Comparison of ENCODE assay signal across 24 cellular contexts in the genomic region with DNA sequence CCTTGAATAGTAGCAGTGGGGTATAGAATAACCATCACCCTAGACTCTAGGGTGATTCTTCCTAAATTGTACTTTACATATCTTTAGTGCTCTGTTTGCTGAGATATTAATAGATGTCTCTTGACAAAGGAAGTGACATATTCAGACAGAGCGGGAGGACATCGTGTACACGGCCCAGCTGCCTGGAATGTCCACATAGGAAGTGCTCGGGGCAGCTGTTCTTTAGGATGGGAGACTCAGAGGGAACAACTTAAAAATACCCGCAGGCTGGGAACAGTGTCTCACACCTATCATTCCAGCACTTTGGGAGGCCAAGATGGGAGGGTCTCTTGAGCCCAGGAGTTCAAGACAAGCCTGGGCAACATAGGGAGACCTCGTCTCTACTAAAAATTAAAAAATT.
DNase-seq lines count a peak whose midpoint lies in the region; ATAC-seq, FAIRE-seq and TF ChIP-seq lines count a peak whose summit lies in the region.
"Had no signal": no experiment of that assay in that cellular context is flagged by ENCODE, and none has a peak within 500 bp of the region (broad histone marks: within the 10 kb centered on the region; RNA-seq: fewer than 3 reads in every experiment).

No MANE protein-coding gene starts in this region.

- H3K79me2 ChIP-seq in DND-41 (ENCODE audit: insufficient read depth, low read length), result peaks cover 95% of the 10 kb centered on the region
- H3K79me2 ChIP-seq: hepatocyte had no signal

- CTCF ChIA-PET in activated CD8-positive, alpha-beta memory T cell treated with anti-CD3 and anti-CD28 coated beads, Interleukin-2, amount 10 ng/mL, durations not matched to agents 7 days and 5 days (lab: Charles Lee), result no interaction called here

- no peak overlapping the region for H3K4me2 ChIP-seq in DND-41 (ENCODE audit: insufficient read depth, low read length)
- H3K4me2 ChIP-seq: hepatocyte had no signal

- no peaks in the 10 kb centered on the region for H3K27me3 Mint-ChIP-seq in activated CD8-positive, alpha-beta memory T cell treated with anti-CD3 and anti-CD28 coated beads, Interleukin-2, amount 10 ng/mL, durations not matched to agents 7 days and 5 days
- H3K27me3 Mint-ChIP-seq: activated B cell treated with CpG ODN at 0.5 μM for 24 hours; activated CD8-positive, alpha-beta T cell treated with anti-CD3 and anti-CD28 coated beads for 36 hours; activated naive CD8-positive, alpha-beta T cell; CD8-positive, alpha-beta memory T cell had no signal

- FAIRE-seq in RCC 7860 (lab: Jason Lieb, UNC), result no peak
- FAIRE-seq: colon, endometrium, keratinocyte had no signal

- no peak for TF ChIP-seq CTCF in DND-41 (IDR thresholded peaks at IDR 0.05; ENCODE audit: borderline replicate concordance, extremely low read depth, low read length, poor library complexity, severe bottlenecking)
- no peak for TF ChIP-seq CTCF in uterus (IDR thresholded peaks at IDR 0.05)

- H3K9me3 Mint-ChIP-seq in activated CD8-positive, alpha-beta memory T cell treated with anti-CD3 and anti-CD28 coated beads, Interleukin-2, amount 10 ng/mL, durations not matched to agents 7 days and 5 days (ENCODE audit: low read depth), result peaks cover 3% of the 10 kb centered on the region

- no peak for TF ChIP-seq POLR2A in uterus (IDR thresholded peaks at IDR 0.05)

- H3K27ac Mint-ChIP-seq in activated CD8-positive, alpha-beta memory T cell treated with anti-CD3 and anti-CD28 coated beads, Interleukin-2, amount 10 ng/mL, durations not matched to agents 7 days and 5 days, result no peak overlapping the region
- H3K27ac Mint-ChIP-seq: activated B cell treated with CpG ODN at 0.5 μM for 24 hours; activated CD8-positive, alpha-beta T cell treated with anti-CD3 and anti-CD28 coated beads for 36 hours; activated naive CD8-positive, alpha-beta T cell had no signal

- H4K20me1 ChIP-seq in DND-41 (ENCODE audit: insufficient read depth, low read length), result peaks cover 52% of the 10 kb centered on the region

- no peaks in the 10 kb centered on the region for H3K9me3 ChIP-seq in DND-41 (ENCODE audit: insufficient read depth, low read length, severe bottlenecking)
- H3K9me3 ChIP-seq in uterus, result no peaks in the 10 kb centered on the region
- H3K9me3 ChIP-seq: body of pancreas had no signal

- H3K4me3 ChIP-seq in DND-41 (ENCODE audit: low read depth in 1 of 2, low read length in 2 of 2) (no peak overlapping the region), uterus (no peak overlapping the region)
- H3K4me3 ChIP-seq: body of pancreas, hepatocyte, SK-N-MC had no signal

- no peak overlapping the region for H2AFZ ChIP-seq in DND-41 (ENCODE audit: low read depth, low read length)
- H2AFZ ChIP-seq: hepatocyte had no signal

- H3K4me1 ChIP-seq in DND-41 (ENCODE audit: insufficient read depth, low read length), result no peaks in the 10 kb centered on the region
- H3K4me1 ChIP-seq in uterus, result no peaks in the 10 kb centered on the region
- H3K4me1 ChIP-seq: body of pancreas had no signal

- H3K27ac ChIP-seq in DND-41 (ENCODE audit: low read length), result 0 out of 2 replicates have a peak overlapping the region, but pooled peaks have one; percentile 16
- H3K27ac ChIP-seq in uterus, result no peak overlapping the region
- H3K27ac ChIP-seq: hepatocyte, SK-N-MC had no signal

- no peaks in the 10 kb centered on the region for H3K27me3 ChIP-seq in DND-41 (ENCODE audit: insufficient read depth, low read length, poor library complexity)
- no peaks in the 10 kb centered on the region for H3K27me3 ChIP-seq in uterus
- H3K27me3 ChIP-seq: body of pancreas, hepatocyte had no signal

- H3K4me1 Mint-ChIP-seq in activated CD8-positive, alpha-beta memory T cell treated with anti-CD3 and anti-CD28 coated beads, Interleukin-2, amount 10 ng/mL, durations not matched to agents 7 days and 5 days, result no peaks in the 10 kb centered on the region

- no peak for DNase-seq in DND-41
- DNase-seq in Right ventricle myocardium superior, result peak; percentile 79
- peak; percentile 81 for DNase-seq in mesenteric fat pad (ENCODE audit: low spot score)
- DNase-seq in superior temporal gyrus (ENCODE audit: extremely low spot score), result peak; percentile 15
- no peak for DNase-seq in uterus
- DNase-seq in RCC 7860 (ENCODE audit: low spot score), result no peak
- DNase-seq in activated CD8-positive, alpha-beta memory T cell treated with anti-CD3 and anti-CD28 coated beads, Interleukin-2, amount 10 ng/mL, durations not matched to agents 7 days and 5 days, result no peak
- DNase-seq: activated B cell treated with CpG ODN at 0.5 μM for 24 hours; activated CD8-positive, alpha-beta T cell treated with anti-CD3 and anti-CD28 coated beads for 36 hours; activated T-cell treated with anti-CD3 and anti-CD28 coated beads, Interleukin-2, amount 50 U/mL, for 48 hours; CD8-positive, alpha-beta memory T cell; NCI-H1417 treated with DMSO at 0.1 percent for 48 hours; NCI-H2171; NCI-H774; stimulated activated CD4-positive, alpha-beta T cell treated with anti-CD3 and anti-CD28 coated beads, Interleukin-1b, Interleukin-23, amount 100 ng/mL, for 48 hours had no signal

- ATAC-seq in DND-41 (ENCODE audit: insufficient read depth, low read depth) (no peak), Right ventricle myocardium superior (ENCODE audit: poor library complexity) (peak; percentile 89), HG03025 (IDR thresholded peaks at IDR 0.05; ENCODE audit: low FRiP score, unreplicated experiment) (no peak)
- ATAC-seq in activated CD8-positive, alpha-beta memory T cell treated with anti-CD3 and anti-CD28 coated beads, Interleukin-2, amount 10 ng/mL, durations not matched to agents 7 days and 5 days, result no peak
- ATAC-seq: activated CD8-positive, alpha-beta T cell treated with anti-CD3 and anti-CD28 coated beads for 36 hours; body of pancreas; HCT116 had no signal

- no peak overlapping the region for H3K9ac ChIP-seq in DND-41 (ENCODE audit: low read depth, low read length)

- H3K36me3 ChIP-seq in DND-41 (ENCODE audit: insufficient read depth, low read length) (peaks cover 73% of the 10 kb centered on the region), uterus (no peaks in the 10 kb centered on the region)

- no peak overlapping the region for H3K4me3 Mint-ChIP-seq in activated CD8-positive, alpha-beta memory T cell treated with anti-CD3 and anti-CD28 coated beads, Interleukin-2, amount 10 ng/mL, durations not matched to agents 7 days and 5 days
- H3K4me3 Mint-ChIP-seq: activated B cell treated with CpG ODN at 0.5 μM for 24 hours; activated CD8-positive, alpha-beta T cell treated with anti-CD3 and anti-CD28 coated beads for 36 hours; activated naive CD8-positive, alpha-beta T cell; CD8-positive, alpha-beta memory T cell had no signal

- intact Hi-C loops in Right ventricle myocardium superior (cut with DNase I) (loop anchor here (10.0 kb wide), 1 partner anchor 246 kb away; no protein-coding TSS in a partner anchor), uterus (cut with DNase I; ENCODE audit: low total_unique reads) (no loop called here)

- H3K36me3 Mint-ChIP-seq in activated CD8-positive, alpha-beta memory T cell treated with anti-CD3 and anti-CD28 coated beads, Interleukin-2, amount 10 ng/mL, durations not matched to agents 7 days and 5 days, result peaks cover 8% of the 10 kb centered on the region

Comparison
In these comparisons a context has a peak if more than half of its experiments do, and no peak if none do; other contexts are left out.
1. DNase-seq: peak in Right ventricle myocardium superior (single experiment), mesenteric fat pad (single experiment) and superior temporal gyrus (single experiment); none in DND-41 (single experiment), uterus (0 of 2), RCC 7860 (single experiment) and activated CD8-positive, alpha-beta memory T cell treated with anti-CD3 and anti-CD28 coated beads, Interleukin-2, amount 10 ng/mL, durations not matched to agents 7 days and 5 days (single experiment).